In the genomic region with DNA sequence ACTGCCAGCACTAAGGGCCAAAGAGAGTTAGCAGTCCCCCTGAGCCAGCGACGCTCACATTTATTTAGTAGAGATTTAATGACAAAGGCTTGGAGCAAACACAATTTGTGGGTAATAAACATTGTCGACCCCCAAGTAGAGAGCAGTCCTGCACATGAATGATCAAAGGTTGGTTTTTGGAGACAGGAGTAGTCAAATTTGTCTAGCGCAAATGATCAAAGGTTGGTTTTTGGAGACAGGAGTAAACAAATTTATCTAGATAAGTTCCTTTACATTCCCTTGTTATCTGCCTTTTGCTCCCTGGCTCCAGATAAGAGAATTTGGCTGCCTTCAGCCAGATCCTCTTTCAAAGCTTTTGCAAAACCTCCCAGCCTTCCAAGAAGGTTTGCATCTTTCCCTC, we compare ENCODE assay signal across 34 cellular contexts. TPM values are rescaled to one million over a fixed set of nuclear protein-coding genes. Genes with fewer than 3 reads are reported as not detected.
"Had no signal": no experiment of that assay in that cellular context is flagged by ENCODE, and none has a peak within 500 bp of the region (broad histone marks: within the 10 kb centered on the region; RNA-seq: fewer than 3 reads in every experiment).

No MANE protein-coding gene starts in this region.

- H3K4me3 ChIP-seq: ascending aorta, breast epithelium, cardiac muscle cell, colonic mucosa, esophagus muscularis mucosa, gastrocnemius medialis, heart left ventricle had no signal

- H3K27ac ChIP-seq: ascending aorta, breast epithelium, cardiac muscle cell, colonic mucosa, esophagus muscularis mucosa, foreskin keratinocyte, gastrocnemius medialis, heart left ventricle, WERI-Rb-1 had no signal

- DNase-seq: activated B cell treated with CpG ODN at 0.5 μM for 24 hours; activated CD4-positive, alpha-beta T cell treated with anti-CD3 and anti-CD28 coated beads for 48 hours; activated CD4-positive, alpha-beta T cell treated with anti-CD3 and anti-CD28 coated beads, Interleukin-2, amount 50 U/mL, for 1 hour; activated CD4-positive, alpha-beta T cell treated with anti-CD3 and anti-CD28 coated beads, Interleukin-2, amount 50 U/mL, for 48 hours; activated CD8-positive, alpha-beta memory T cell treated with anti-CD3 and anti-CD28 coated beads for 24 hours; activated CD8-positive, alpha-beta T cell treated with anti-CD3 and anti-CD28 coated beads for 36 hours; activated effector memory CD4-positive, alpha-beta T cell treated with Interleukin-2 at 50 U/mL for 16 hours; activated gamma-delta T cell treated with Interleukin-2 at 50 U/mL for 16 hours; activated naive CD4-positive, alpha-beta T cell treated with anti-CD3 and anti-CD28 coated beads, Interleukin-2, amount 50 U/mL, for 16 hours; activated naive CD4-positive, alpha-beta T cell treated with Interleukin-2 at 50 U/mL for 16 hours; activated T-cell treated with anti-CD3 and anti-CD28 coated beads, Interleukin-2, amount 50 U/mL, for 4 hours; central memory CD4-positive, alpha-beta T cell; cerebellar nuclear complex; colonic mucosa; effector CD8-positive, alpha-beta T cell; erythroblast; foreskin keratinocyte; gastrocnemius medialis; glutamatergic neuron; heart left ventricle; T-helper 1 cell; T-helper 17 cell; T1000; WERI-Rb-1 had no signal

- H3K4me3 Mint-ChIP-seq: activated B cell treated with CpG ODN at 0.5 μM for 24 hours; activated CD8-positive, alpha-beta T cell treated with anti-CD3 and anti-CD28 coated beads for 36 hours; activated naive CD8-positive, alpha-beta T cell; activated T-cell treated with anti-CD3 and anti-CD28 coated beads, Interleukin-2, amount 50 U/mL, for 4 hours; activated T-helper 17 cell treated with anti-CD3 and anti-CD28 coated beads, Interleukin-2, amount 50 U/mL, for 72 hours; brain; T-helper 17 cell; T-helper 2 cell treated with Interferon-gamma antibody and Interleukin-4, amounts not matched to agents 5 μg/mL and 100 μg/mL, for 36 hours had no signal

- H3K4me1 ChIP-seq: ascending aorta, breast epithelium, colonic mucosa, esophagus muscularis mucosa, foreskin keratinocyte, gastrocnemius medialis, heart left ventricle had no signal

- H3K27me3 ChIP-seq: ascending aorta, breast epithelium, cardiac muscle cell, colonic mucosa, esophagus muscularis mucosa, foreskin keratinocyte, gastrocnemius medialis, heart left ventricle had no signal

- ATAC-seq: activated CD4-positive, CD25-positive, alpha-beta regulatory T cell treated with anti-CD3 and anti-CD28 coated beads, Interleukin-2, amount 50 U/mL, for 24 hours; activated CD8-positive, alpha-beta T cell treated with anti-CD3 and anti-CD28 coated beads for 36 hours; activated T-cell treated with anti-CD3 and anti-CD28 coated beads, Interleukin-2, amount 50 U/mL, for 4 hours; activated T-helper 17 cell treated with anti-CD3 and anti-CD28 coated beads, Interleukin-2, amount 50 U/mL, for 72 hours; foreskin keratinocyte; gastrocnemius medialis; heart left ventricle; T-helper 17 cell had no signal

- H3K4me1 Mint-ChIP-seq: activated B cell treated with CpG ODN at 0.5 μM for 24 hours; activated T-helper 17 cell treated with anti-CD3 and anti-CD28 coated beads, Interleukin-2, amount 50 U/mL, for 72 hours; brain; T-helper 17 cell had no signal

- H3K36me3 ChIP-seq: colonic mucosa had no signal

- H3K9me3 Mint-ChIP-seq: activated T-helper 17 cell treated with anti-CD3 and anti-CD28 coated beads, Interleukin-2, amount 50 U/mL, for 72 hours had no signal

- H3K9me3 ChIP-seq: ascending aorta, colonic mucosa, gastrocnemius medialis had no signal

- H3K27me3 Mint-ChIP-seq: activated B cell treated with CpG ODN at 0.5 μM for 24 hours; activated CD8-positive, alpha-beta T cell treated with anti-CD3 and anti-CD28 coated beads for 36 hours; activated naive CD8-positive, alpha-beta T cell; activated T-helper 17 cell treated with anti-CD3 and anti-CD28 coated beads, Interleukin-2, amount 50 U/mL, for 72 hours; brain; T-helper 17 cell had no signal

- H3K27ac Mint-ChIP-seq: activated B cell treated with CpG ODN at 0.5 μM for 24 hours; activated CD8-positive, alpha-beta T cell treated with anti-CD3 and anti-CD28 coated beads for 36 hours; activated T-helper 17 cell treated with anti-CD3 and anti-CD28 coated beads, Interleukin-2, amount 50 U/mL, for 72 hours; brain; T-helper 17 cell; T-helper 2 cell treated with Interferon-gamma antibody and Interleukin-4, amounts not matched to agents 5 μg/mL and 100 μg/mL, for 36 hours had no signal

RNA-seq across cellular contexts. Expression of gene METTL21C, which starts 26.9 kb away (rescaled TPM):
- total RNA-seq: activated B cell treated with CpG ODN at 0.5 μM for 24 hours; activated CD8-positive, alpha-beta T cell treated with anti-CD3 and anti-CD28 coated beads for 36 hours; activated T-cell treated with anti-CD3 and anti-CD28 coated beads, Interleukin-2, amount 50 U/mL, for 4 hours; activated T-helper 17 cell treated with anti-CD3 and anti-CD28 coated beads, Interleukin-2, amount 50 U/mL, for 72 hours; ascending aorta; breast epithelium; cardiac muscle cell; colonic mucosa; dermis microvascular lymphatic vessel endothelial cell; esophagus muscularis mucosa; foreskin keratinocyte; heart left ventricle; T-helper 17 cell had no signal
- polyA plus RNA-seq: cardiac muscle cell, foreskin keratinocyte, heart left ventricle had no signal
